Comparison of ENCODE assay signal across 12 cellular contexts in genomic region chr10:3969876-3970666, GRCh38.
DNase-seq lines count a peak whose midpoint lies in the region; ATAC-seq and TF ChIP-seq lines count a peak whose summit lies in the region.
"Had no signal": no experiment of that assay in that cellular context is flagged by ENCODE, and none has a peak within 500 bp of the region (broad histone marks: within the 10 kb centered on the region; RNA-seq: fewer than 3 reads in every experiment).

No MANE protein-coding gene starts in this region.

- peaks cover 2% of the 10 kb centered on the region for H3K9me3 Mint-ChIP-seq in natural killer cell treated with Interleukin-12 subunit alpha and Interleukin-12 subunit beta and Interleukin-15 and Interleukin-18, amount 100 ng/mL, for 72 hours

- POLR2A ChIA-PET in PC-3 (lab: Charles Lee; ENCODE audit: unreplicated experiment): no interaction called here

- H3K4me3 ChIP-seq in DND-41 (ENCODE audit: low read depth in 1 of 2, low read length in 2 of 2) (no peak overlapping the region), PC-3 (ENCODE audit: low read length) (no peak overlapping the region)
- no peak overlapping the region for H3K4me3 ChIP-seq in effector memory CD4-positive, alpha-beta T cell (ENCODE audit: insufficient read depth, low read depth, low read length, poor library complexity, severe bottlenecking)
- H3K4me3 ChIP-seq: suprapubic skin had no signal

- no peak for ATAC-seq in DND-41 (ENCODE audit: insufficient read depth, low read depth)
- ATAC-seq in PC-3: no peak
- peak in 1 of 2 donors; percentile 51 for ATAC-seq in natural killer cell treated with Interleukin-12 subunit alpha and Interleukin-12 subunit beta and Interleukin-15 and Interleukin-18, amount 100 ng/mL, for 72 hours
- no peak for ATAC-seq in GM19351 (IDR thresholded peaks at IDR 0.05; ENCODE audit: unreplicated experiment)

- peak overlapping the region; percentile 97 to 98 for H3K27ac Mint-ChIP-seq in natural killer cell treated with Interleukin-12 subunit alpha and Interleukin-12 subunit beta and Interleukin-15 and Interleukin-18, amount 100 ng/mL, for 72 hours

- no TSS peak for BruUV-seq in PC-3 (replicated peaks; lab: Mats Ljungman, UMichigan)

- no peaks in the 10 kb centered on the region for H3K36me3 ChIP-seq in DND-41 (ENCODE audit: insufficient read depth, low read length)
- no peaks in the 10 kb centered on the region for H3K36me3 ChIP-seq in PC-3 (ENCODE audit: low read depth, low read length)
- H3K36me3 ChIP-seq in effector memory CD4-positive, alpha-beta T cell (ENCODE audit: control insufficient read depth, insufficient read depth, low read length): no peaks in the 10 kb centered on the region
- H3K36me3 ChIP-seq: suprapubic skin had no signal

- H3K9ac ChIP-seq in DND-41 (ENCODE audit: low read depth, low read length): no peak overlapping the region
- H3K9ac ChIP-seq in PC-3 (ENCODE audit: low read length): no peak overlapping the region

- H3K4me2 ChIP-seq in DND-41 (ENCODE audit: insufficient read depth, low read length): peak overlapping the region; percentile 7; the same call in 1 of the 2 replicates
- H3K4me2 ChIP-seq in PC-3 (ENCODE audit: low read length): peak overlapping the region; percentile 46; the same call in 1 of the 2 replicates

- H3K27ac ChIP-seq in DND-41 (ENCODE audit: low read length) (peak overlapping the region; percentile 83), PC-3 (ENCODE audit: low read length) (peak overlapping the region; percentile 59)
- H3K27ac ChIP-seq in effector memory CD4-positive, alpha-beta T cell (ENCODE audit: insufficient read depth, low read length, poor library complexity, severe bottlenecking): peak overlapping the region; percentile 45
- H3K27ac ChIP-seq: suprapubic skin had no signal

- intact Hi-C loops in PC-3 (cut with micrococcal nuclease): no loop called here

- H4K20me1 ChIP-seq in DND-41 (ENCODE audit: insufficient read depth, low read length) (no peaks in the 10 kb centered on the region), PC-3 (ENCODE audit: low read length) (no peaks in the 10 kb centered on the region)

- no peaks in the 10 kb centered on the region for H3F3A ChIP-seq in PC-3 (ENCODE audit: low read length, unreplicated experiment)

- peak overlapping the region; percentile 44; the same call in 1 of the 2 replicates for H2AFZ ChIP-seq in DND-41 (ENCODE audit: low read depth, low read length)
- no peak overlapping the region for H2AFZ ChIP-seq in PC-3 (ENCODE audit: low read length)

- no peak for DNase-seq in DND-41
- DNase-seq in PC-3: peak; percentile 52
- DNase-seq in effector memory CD4-positive, alpha-beta T cell: no peak
- no peak for DNase-seq in natural killer cell treated with Interleukin-12 subunit alpha and Interleukin-12 subunit beta and Interleukin-15 and Interleukin-18, amount 100 ng/mL, for 72 hours (ENCODE audit: low spot score)
- DNase-seq in NCI-H1417 (lab: John Stamatoyannopoulos, UW): no peak
- DNase-seq in GM13976 (ENCODE audit: low spot score): no peak
- DNase-seq: aorta, NCI-H1105, NCI-H510A treated with DMSO at 0.1 percent for 48 hours, Peyer's patch had no signal

- no peak for TF ChIP-seq CTCF in DND-41 (IDR thresholded peaks at IDR 0.05; ENCODE audit: borderline replicate concordance, extremely low read depth, low read length, poor library complexity, severe bottlenecking)
- TF ChIP-seq CTCF in PC-3 (conservative IDR thresholded peaks at IDR 0.05; ENCODE audit: low read depth, low read length): no peak
- TF ChIP-seq CTCF in GM13976 (IDR thresholded peaks at IDR 0.05; ENCODE audit: borderline replicate concordance, control extremely low read depth, extremely low read depth, insufficient read depth, missing control alignments): no peak

- in situ Hi-C loops in GM13976 (cut with MboI; ENCODE audit: low sequenced_read_pairs, unreplicated experiment): no loop called here

- H3K36me3 Mint-ChIP-seq in natural killer cell treated with Interleukin-12 subunit alpha and Interleukin-12 subunit beta and Interleukin-15 and Interleukin-18, amount 100 ng/mL, for 72 hours: peaks cover 21% of the 10 kb centered on the region

- H3K4me1 ChIP-seq in DND-41 (ENCODE audit: insufficient read depth, low read length) (peaks cover 48% of the 10 kb centered on the region), PC-3 (ENCODE audit: insufficient read depth, low read length) (peaks cover 12% of the 10 kb centered on the region; the same call in 1 of the 2 replicates)
- H3K4me1 ChIP-seq in effector memory CD4-positive, alpha-beta T cell (ENCODE audit: control insufficient read depth, insufficient read depth, low read length, poor library complexity, severe bottlenecking): peaks cover 47% of the 10 kb centered on the region

- H3K4me1 Mint-ChIP-seq in natural killer cell treated with Interleukin-12 subunit alpha and Interleukin-12 subunit beta and Interleukin-15 and Interleukin-18, amount 100 ng/mL, for 72 hours (ENCODE audit: low read depth in 2 of 2): peaks cover 45 to 53% of the 10 kb centered on the region in 2 donors

- H3K4me3 Mint-ChIP-seq in natural killer cell treated with Interleukin-12 subunit alpha and Interleukin-12 subunit beta and Interleukin-15 and Interleukin-18, amount 100 ng/mL, for 72 hours: peak overlapping the region; percentile 69

- H3K9me3 ChIP-seq in DND-41 (ENCODE audit: insufficient read depth, low read length, severe bottlenecking) (no peaks in the 10 kb centered on the region), PC-3 (ENCODE audit: low read length) (no peaks in the 10 kb centered on the region)
- H3K9me3 ChIP-seq in effector memory CD4-positive, alpha-beta T cell (ENCODE audit: control insufficient read depth, low read length): no peaks in the 10 kb centered on the region
- H3K9me3 ChIP-seq: Peyer's patch, suprapubic skin had no signal

- H3K27me3 Mint-ChIP-seq in natural killer cell treated with Interleukin-12 subunit alpha and Interleukin-12 subunit beta and Interleukin-15 and Interleukin-18, amount 100 ng/mL, for 72 hours: no peaks in the 10 kb centered on the region

- H3K27me3 ChIP-seq in DND-41 (ENCODE audit: insufficient read depth, low read length, poor library complexity): no peaks in the 10 kb centered on the region
- no peaks in the 10 kb centered on the region for H3K27me3 ChIP-seq in PC-3 (ENCODE audit: low read length)
- no peaks in the 10 kb centered on the region for H3K27me3 ChIP-seq in effector memory CD4-positive, alpha-beta T cell (replicated peaks; ENCODE audit: control insufficient read depth, insufficient read depth, low read length, poor library complexity, severe bottlenecking)
- H3K27me3 ChIP-seq: Peyer's patch, suprapubic skin had no signal

- H3K79me2 ChIP-seq in DND-41 (ENCODE audit: insufficient read depth, low read length) (no peaks in the 10 kb centered on the region), PC-3 (ENCODE audit: low read length) (no peaks in the 10 kb centered on the region)

- no peaks in the 10 kb centered on the region for H3K9me2 ChIP-seq in PC-3 (replicated peaks; ENCODE audit: low read length)

- CTCF ChIA-PET in PC-3 (lab: Charles Lee): no interaction called here
